ENCODE assay signal across 8 cellular contexts in the genomic region with DNA sequence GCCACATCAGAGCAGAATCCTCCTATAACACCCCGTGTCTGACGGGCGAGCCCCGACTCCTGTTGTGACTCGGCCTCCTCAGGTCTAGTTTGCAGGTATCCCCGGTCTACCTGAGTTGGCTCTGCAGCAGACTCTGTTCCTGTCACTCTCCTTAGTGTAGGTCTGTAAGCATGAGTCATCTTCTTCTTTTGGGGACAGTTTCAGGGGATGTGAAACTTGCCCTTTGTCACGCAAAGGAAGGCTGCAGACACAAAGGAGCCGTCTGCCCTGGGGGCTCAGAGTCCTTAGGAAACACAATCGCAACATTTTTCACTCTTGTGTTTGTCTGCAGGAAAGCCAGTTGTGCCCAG.
DNase-seq lines count a peak whose midpoint lies in the region; ATAC-seq, FAIRE-seq and TF ChIP-seq lines count a peak whose summit lies in the region.

No MANE protein-coding gene starts in this region.

- H3K36me3 Mint-ChIP-seq in MCF 10A (ENCODE audit: insufficient read depth, unreplicated experiment) (peaks cover 85% of the 10 kb centered on the region), T-cell (peaks cover 74% of the 10 kb centered on the region)

- no peaks in the 10 kb centered on the region for H3K27me3 Mint-ChIP-seq in MCF 10A (ENCODE audit: insufficient read depth, unreplicated experiment)
- no peaks in the 10 kb centered on the region for H3K27me3 Mint-ChIP-seq in T-cell

- H3K4me3 ChIP-seq in breast epithelium (no peak overlapping the region), HepG2 (replicated peaks in 1 of 3; ENCODE audit: insufficient read depth in 1 of 3, low read depth in 2 of 3, low read length in 3 of 3) (no peak overlapping the region)

- H4K20me1 ChIP-seq in HepG2 (ENCODE audit: insufficient read depth, low read length), result peaks cover 22% of the 10 kb centered on the region

- intact Hi-C loops in MCF 10A (cut with micrococcal nuclease) (no loop called here), breast epithelium (cut with DNase I; ENCODE audit: low total_unique reads) (no loop called here), HepG2 (cut with micrococcal nuclease; ENCODE audit: unreplicated experiment) (no loop called here)

- no peak overlapping the region for H3K4me2 ChIP-seq in HepG2 (ENCODE audit: low read depth, low read length)

- ATAC-seq in HG03097 (IDR thresholded peaks at IDR 0.05; ENCODE audit: low FRiP score, unreplicated experiment) (peak; percentile 86), T-cell (replicated peaks in 1 of 4) (peak in 3 of 4 experiments; percentile 37 to 84 (median 82)), HepG2 (peak; percentile 18)

- H3K9me3 ChIP-seq in breast epithelium (no peaks in the 10 kb centered on the region), HepG2 (ENCODE audit: low read length) (no peaks in the 10 kb centered on the region)

- H3K4me1 ChIP-seq in breast epithelium, result peaks cover 0 to 7% of the 10 kb centered on the region in 2 donors
- peaks cover 33% of the 10 kb centered on the region for H3K4me1 ChIP-seq in HepG2 (ENCODE audit: insufficient read depth, low read length)

- no peak for TF ChIP-seq CTCF in MCF 10A (IDR thresholded peaks at IDR 0.05; ENCODE audit: unreplicated experiment)
- TF ChIP-seq CTCF in breast epithelium (IDR thresholded peaks at IDR 0.05), result no peak
- TF ChIP-seq CTCF in HepG2 (CRISPR knock-in tag; IDR thresholded peaks at IDR 0.05), result no peak

- no peak for FAIRE-seq in HepG2 (lab: Jason Lieb, UNC)

- no peaks in the 10 kb centered on the region for H3K36me3 ChIP-seq in breast epithelium
- peaks cover 13 to 67% of the 10 kb centered on the region in 2 experiments for H3K36me3 ChIP-seq in HepG2 (replicated peaks in 1 of 2; ENCODE audit: control insufficient read depth in 1 of 2, insufficient read depth in 2 of 2, low read length in 2 of 2)

- H3K9me3 Mint-ChIP-seq in MCF 10A (ENCODE audit: unreplicated experiment), result no peaks in the 10 kb centered on the region
- no peaks in the 10 kb centered on the region for H3K9me3 Mint-ChIP-seq in T-cell

- POLR2A ChIA-PET in MCF 10A (lab: Yijun Ruan, JAX) (interaction anchor here (0.9 to 10.4 kb wide), 11 partner anchors 17 to 134 kb away, joined by 3 to 414 read pairs (median 30); no protein-coding TSS in a partner anchor), T-cell (lab: Charles Lee) (interaction anchor here in 1 of 2 donors (0.7 kb wide), 1 partner anchor 573 kb away, joined by 3 read pairs; no protein-coding TSS in a partner anchor), HepG2 (lab: Yijun Ruan, JAX) (interaction anchor here (2.3 kb wide), 1 partner anchor 22 kb away, joined by 15 read pairs; no protein-coding TSS in a partner anchor)

- H3K27ac Mint-ChIP-seq in MCF 10A (ENCODE audit: low read depth, unreplicated experiment), result peak overlapping the region; percentile 94
- H3K27ac Mint-ChIP-seq in T-cell, result peak overlapping the region; percentile 84 to 85

- TF ChIP-seq POLR2A in breast epithelium (IDR thresholded peaks at IDR 0.05), result no peak
- no peak for TF ChIP-seq POLR2A in HepG2 (IDR thresholded peaks at IDR 0.05; ENCODE audit: insufficient read depth in 1 of 2, low read depth in 2 of 2, low read length in 2 of 2)

- WGBS in HepG2 (ENCODE audit: low lambda C conversion rate), result 76% methylated on average over 9 of the region's 9 CpGs

- peak overlapping the region; percentile 48 for H3K4me3 Mint-ChIP-seq in MCF 10A (ENCODE audit: unreplicated experiment)
- peak overlapping the region in 1 of 3 donors; percentile 21 for H3K4me3 Mint-ChIP-seq in T-cell

- H3K27me3 ChIP-seq in breast epithelium (no peaks in the 10 kb centered on the region), HepG2 (ENCODE audit: control insufficient read depth in 1 of 2, insufficient read depth in 2 of 2, low read length in 2 of 2) (no peaks in the 10 kb centered on the region)

- H3K79me2 ChIP-seq in HepG2 (ENCODE audit: insufficient read depth, low read length), result peaks cover 2% of the 10 kb centered on the region

- in situ Hi-C loops in HepG2 (cut with HindIII; ENCODE audit: extremely low pct_ligation_motif_present, low pct_unique_long_range_greater_than_20kb), result no loop called here

- no peak overlapping the region for H3K9ac ChIP-seq in HepG2 (ENCODE audit: insufficient read depth, low read depth, low read length)

- BruUV-seq in MCF 10A (replicated peaks; lab: Mats Ljungman, UMichigan), result no TSS peak
- no TSS peak for BruUV-seq in HepG2 (replicated peaks; lab: Mats Ljungman, UMichigan)

- H3K27ac ChIP-seq in breast epithelium (no peak overlapping the region), HepG2 (ENCODE audit: extremely low read length, insufficient read depth, low read length) (no peak overlapping the region), substantia nigra (ENCODE audit: low read depth, low read length, poor library complexity, severe bottlenecking) (no peak overlapping the region)

- no peak for TF ChIP-seq RAD21 in HepG2 (CRISPR knock-in tag; IDR thresholded peaks at IDR 0.05)

- no peak overlapping the region for H2AFZ ChIP-seq in HepG2 (ENCODE audit: low read length)

- H3K4me1 Mint-ChIP-seq in MCF 10A (ENCODE audit: insufficient read depth, unreplicated experiment) (peaks cover 74% of the 10 kb centered on the region), T-cell (peaks cover 37 to 57% (median 48%) of the 10 kb centered on the region in 3 donors)

- TF ChIP-seq EP300 in HepG2 (IDR thresholded peaks at IDR 0.05; ENCODE audit: low read depth in 2 of 2, low read length in 2 of 2) (no peak), HepG2 (CRISPR knock-in tag; IDR thresholded peaks at IDR 0.05; ENCODE audit: borderline replicate concordance) (no peak)

- DNase-seq in MCF 10A (ENCODE audit: unreplicated experiment) (peak; percentile 71), breast epithelium (ENCODE audit: low spot score in 2 of 2) (no peak), T-cell (no peak), HepG2 (ENCODE audit: low spot score) (peak; percentile 16), UCSD-AML1 (lab: John Stamatoyannopoulos, UW; ENCODE audit: unreplicated experiment) (no peak), substantia nigra (lab: John Stamatoyannopoulos, UW) (no peak), superior temporal gyrus (ENCODE audit: extremely low spot score) (no peak)

- CTCF ChIA-PET in MCF 10A (lab: Yijun Ruan, JAX), result interaction anchor here (1.4 kb wide), 1 partner anchor 24 kb away, joined by 6 read pairs; no protein-coding TSS in a partner anchor
- CTCF ChIA-PET in T-cell (lab: Charles Lee), result no interaction called here
- CTCF ChIA-PET in HepG2 (lab: Yijun Ruan, JAX; ENCODE audit: low intra/inter-chr PET ratio, low total read pairs), result no interaction called here

TF ChIP-seq in HepG2, 621 proteins besides CTCF, POLR2A, EP300 and RAD21:
- TF ChIP-seq, protein P1, sequence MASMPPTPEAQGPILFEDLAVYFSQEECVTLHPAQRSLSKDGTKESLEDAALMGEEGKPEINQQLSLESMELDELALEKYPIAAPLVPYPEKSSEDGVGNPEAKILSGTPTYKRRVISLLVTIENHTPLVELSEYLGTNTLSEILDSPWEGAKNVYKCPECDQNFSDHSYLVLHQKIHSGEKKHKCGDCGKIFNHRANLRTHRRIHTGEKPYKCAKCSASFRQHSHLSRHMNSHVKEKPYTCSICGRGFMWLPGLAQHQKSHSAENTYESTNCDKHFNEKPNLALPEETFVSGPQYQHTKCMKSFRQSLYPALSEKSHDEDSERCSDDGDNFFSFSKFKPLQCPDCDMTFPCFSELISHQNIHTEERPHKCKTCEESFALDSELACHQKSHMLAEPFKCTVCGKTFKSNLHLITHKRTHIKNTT (CRISPR knock-in tag; IDR thresholded peaks at IDR 0.05), result no peak
- TF ChIP-seq HOXA7 (CRISPR knock-in tag; IDR thresholded peaks at IDR 0.05), result no peak
- no peak for TF ChIP-seq TCF12 (IDR thresholded peaks at IDR 0.05)
- TF ChIP-seq TCF12 (CRISPR knock-in tag; IDR thresholded peaks at IDR 0.05), result 0 out of 2 replicates have a peak, but pooled peaks have one; percentile 14
- TF ChIP-seq ZNF547 (CRISPR knock-in tag; IDR thresholded peaks at IDR 0.05), result 0 out of 2 replicates have a peak, but pooled peaks have one; percentile 4
- TF ChIP-seq FOSL2 (CRISPR knock-in tag; IDR thresholded peaks at IDR 0.05), result peak; percentile 52

Comparison
In these comparisons a context has a peak if more than half of its experiments do, and no peak if none do; other contexts are left out.
1. DNase-seq: peak in MCF 10A (single experiment) and HepG2 (single experiment); none in breast epithelium (0 of 2), T-cell (0 of 34), UCSD-AML1 (single experiment), substantia nigra (0 of 49) and superior temporal gyrus (single experiment).
2. ATAC-seq: peak in every context shown above with its lines; median percentile 86 in HG03097; 82 in T-cell; 18 in HepG2.